Comparison of ENCODE assay signal across 20 cellular contexts in the genomic region with DNA sequence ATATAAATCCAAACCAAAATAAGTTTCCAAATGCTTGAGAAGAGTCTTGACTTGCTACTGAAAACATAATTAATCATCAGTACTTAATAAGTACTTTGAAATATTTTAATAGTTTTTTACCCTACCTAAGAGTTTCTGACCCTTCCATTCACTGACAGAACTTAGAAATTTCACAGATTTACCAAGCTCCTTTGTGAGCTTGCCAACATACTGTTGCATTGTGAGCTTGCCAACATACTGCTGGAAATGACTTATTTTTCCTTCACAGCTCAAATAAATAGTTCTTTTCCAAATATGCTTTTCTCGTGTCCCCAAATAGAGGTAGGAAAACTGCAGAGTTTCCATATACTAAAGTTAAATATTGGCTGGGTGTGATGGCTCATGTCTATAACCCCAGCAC. TPM values are rescaled to one million over a fixed set of nuclear protein-coding genes. Genes with fewer than 3 reads are reported as not detected.
DNase-seq lines count a peak whose midpoint lies in the region; FAIRE-seq and TF ChIP-seq lines count a peak whose summit lies in the region.
"Had no signal": no experiment of that assay in that cellular context is flagged by ENCODE, and none has a peak within 500 bp of the region (broad histone marks: within the 10 kb centered on the region; RNA-seq: fewer than 3 reads in every experiment).

No MANE protein-coding gene starts in this region.

- no peak overlapping the region for H2AFZ ChIP-seq in astrocyte (ENCODE audit: low read depth, low read length)

- TF ChIP-seq CTCF in astrocyte (IDR thresholded peaks at IDR 0.05; ENCODE audit: insufficient read depth, low read depth, low read length) (no peak), fibroblast of the aortic adventitia (IDR thresholded peaks at IDR 0.05; ENCODE audit: insufficient read depth, low read length) (no peak), glutamatergic neuron (IDR thresholded peaks at IDR 0.05; ENCODE audit: partially characterized antibody, unreplicated experiment) (no peak)

- H3K9ac ChIP-seq in astrocyte (ENCODE audit: low read length): no peak overlapping the region
- H3K9ac ChIP-seq: BLaER1 treated with 17β-estradiol and CSF1 and Interleukin-3, amounts not matched to agents 10 nM and 100 nM had no signal

- H3K27me3 ChIP-seq in astrocyte (ENCODE audit: insufficient read depth, low read length): no peaks in the 10 kb centered on the region
- H3K27me3 ChIP-seq: BLaER1 treated with 17β-estradiol and CSF1 and Interleukin-3, amounts not matched to agents 10 nM and 100 nM had no signal

- no peak for FAIRE-seq in astrocyte (lab: Jason Lieb, UNC)
- FAIRE-seq: G401.6, GM19239 had no signal

- H3K36me3 Mint-ChIP-seq in astrocyte (ENCODE audit: low read depth, unreplicated experiment) (no peaks in the 10 kb centered on the region), glutamatergic neuron (ENCODE audit: unreplicated experiment) (peaks cover 10% of the 10 kb centered on the region)
- H3K36me3 Mint-ChIP-seq: CD8-positive, alpha-beta T cell had no signal

- H3K27me3 Mint-ChIP-seq in astrocyte (ENCODE audit: low read depth, unreplicated experiment) (peaks cover 1% of the 10 kb centered on the region), glutamatergic neuron (ENCODE audit: unreplicated experiment) (peaks cover 2% of the 10 kb centered on the region)
- H3K27me3 Mint-ChIP-seq: B cell; CD4-positive, alpha-beta T cell had no signal

- H3K4me1 ChIP-seq in astrocyte (ENCODE audit: insufficient read depth, low read length): no peaks in the 10 kb centered on the region
- H3K4me1 ChIP-seq: BLaER1 treated with 17β-estradiol and CSF1 and Interleukin-3, amounts not matched to agents 10 nM and 100 nM; Caco-2 had no signal

- no peak overlapping the region for H3K4me3 Mint-ChIP-seq in astrocyte (ENCODE audit: unreplicated experiment)
- H3K4me3 Mint-ChIP-seq in glutamatergic neuron (ENCODE audit: unreplicated experiment): no peak overlapping the region
- H3K4me3 Mint-ChIP-seq: B cell; CD4-positive, alpha-beta T cell; CD8-positive, alpha-beta T cell had no signal

- H3K4me3 ChIP-seq in astrocyte (ENCODE audit: insufficient read depth, low read depth, low read length) (no peak overlapping the region), fibroblast of the aortic adventitia (ENCODE audit: low read depth, low read length) (no peak overlapping the region)
- H3K4me3 ChIP-seq: A549; BLaER1 treated with 17β-estradiol and CSF1 and Interleukin-3, amounts not matched to agents 10 nM and 100 nM had no signal

- H3K4me1 Mint-ChIP-seq in astrocyte (ENCODE audit: low read depth, unreplicated experiment) (peaks cover 9% of the 10 kb centered on the region), glutamatergic neuron (ENCODE audit: low read depth, unreplicated experiment) (peaks cover 1% of the 10 kb centered on the region)
- H3K4me1 Mint-ChIP-seq: B cell had no signal

- peaks cover 19% of the 10 kb centered on the region for H3K9me3 Mint-ChIP-seq in astrocyte (ENCODE audit: unreplicated experiment)
- peaks cover 1% of the 10 kb centered on the region for H3K9me3 Mint-ChIP-seq in glutamatergic neuron (ENCODE audit: unreplicated experiment)

- H3K36me3 ChIP-seq in astrocyte (ENCODE audit: insufficient read depth, low read length): no peaks in the 10 kb centered on the region

- H3K79me2 ChIP-seq in astrocyte (ENCODE audit: insufficient read depth, low read length): no peaks in the 10 kb centered on the region

- no peak overlapping the region for H3K27ac ChIP-seq in astrocyte (ENCODE audit: low read depth, low read length)
- H3K27ac ChIP-seq: 22Rv1; A549; BLaER1 treated with 17β-estradiol and CSF1 and Interleukin-3, amounts not matched to agents 10 nM and 100 nM; C4-2B had no signal

- no peak overlapping the region for H3K27ac Mint-ChIP-seq in astrocyte (ENCODE audit: unreplicated experiment)
- no peak overlapping the region for H3K27ac Mint-ChIP-seq in glutamatergic neuron (ENCODE audit: unreplicated experiment)
- H3K27ac Mint-ChIP-seq: B cell; CD4-positive, alpha-beta T cell; CD8-positive, alpha-beta T cell had no signal

- peaks cover 2% of the 10 kb centered on the region for H3K9me3 ChIP-seq in astrocyte (ENCODE audit: insufficient read depth, low read depth, low read length)
- H3K9me3 ChIP-seq: Caco-2 had no signal

- no peak overlapping the region for H3K4me2 ChIP-seq in astrocyte (ENCODE audit: low read length)
- H3K4me2 ChIP-seq: A549; BLaER1 treated with 17β-estradiol and CSF1 and Interleukin-3, amounts not matched to agents 10 nM and 100 nM had no signal

- DNase-seq in astrocyte (ENCODE audit: low read depth) (peak; percentile 11), astrocyte of the hippocampus (ENCODE audit: low read depth, low spot score) (peak; percentile 50), fibroblast of the aortic adventitia (ENCODE audit: low read depth) (peak; percentile 68), NCI-H146 (lab: John Stamatoyannopoulos, UW) (no peak), glutamatergic neuron (no peak)
- no peak for DNase-seq in activated effector memory CD4-positive, alpha-beta T cell treated with anti-CD3 and anti-CD28 coated beads, Interleukin-2, amount 50 U/mL, for 16 hours
- DNase-seq: AML-193; Caco-2; Calu3; CD4-positive, alpha-beta T cell; CD8-positive, alpha-beta T cell; DMS79 treated with DMSO at 0.1 percent for 48 hours; GF-D8 had no signal

- no peaks in the 10 kb centered on the region for H4K20me1 ChIP-seq in astrocyte (ENCODE audit: insufficient read depth, low read length)
- H4K20me1 ChIP-seq: BLaER1 treated with 17β-estradiol and CSF1 and Interleukin-3, amounts not matched to agents 10 nM and 100 nM had no signal

RNA-seq across cellular contexts. Expression of gene AADAC, which starts 9.6 kb away (rescaled TPM):
- total RNA-seq in astrocyte (not detected in 2 replicates), fibroblast of the aortic adventitia (ENCODE audit: low replicate concordance) (23.3 and 138 TPM in 2 replicates), glutamatergic neuron (ENCODE audit: unreplicated experiment) (not detected)
- total RNA-seq: B cell; Calu3; CD4-positive, alpha-beta T cell; CD8-positive, alpha-beta T cell had no signal

Comparison
In these comparisons a context has a peak if more than half of its experiments do, and no peak if none do; other contexts are left out.
1. DNase-seq: peak in astrocyte (single experiment), astrocyte of the hippocampus (single experiment) and fibroblast of the aortic adventitia (single experiment); none in NCI-H146 (single experiment), glutamatergic neuron (single experiment) and activated effector memory CD4-positive, alpha-beta T cell treated with anti-CD3 and anti-CD28 coated beads, Interleukin-2, amount 50 U/mL, for 16 hours (single experiment).
2. RNA of gene AADAC, which starts 9.6 kb away (total RNA-seq): 23.3 to 138 TPM in fibroblast of the aortic adventitia; not detected in astrocyte and not detected in glutamatergic neuron (single experiment); every median in the first group is over 10 times any median in the second.